20 cellular contexts compared by ENCODE assay signal in the genomic region with DNA sequence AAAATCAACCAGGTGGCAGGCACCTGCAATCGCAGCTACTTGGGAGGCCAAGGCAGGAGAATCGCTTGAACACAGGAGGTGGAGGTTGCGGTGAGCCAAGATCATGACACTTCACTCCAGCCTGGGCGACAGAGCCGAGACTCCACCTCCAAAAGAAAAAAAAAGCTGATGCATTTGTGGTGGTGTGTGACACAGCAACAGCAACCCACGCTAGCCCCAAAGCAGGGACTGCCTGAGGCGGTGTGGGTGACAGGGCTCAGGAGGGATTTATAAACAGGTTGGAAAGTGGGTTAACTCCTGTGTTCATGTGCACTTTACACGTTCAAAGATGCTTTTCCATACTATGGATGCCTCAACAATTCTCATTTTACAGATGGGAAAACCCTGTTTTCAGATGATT.
A peak's percentile ranks its signal among the peaks of the same experiment; 100 is the strongest.
DNase-seq lines count a peak whose midpoint lies in the region; ATAC-seq and TF ChIP-seq lines count a peak whose summit lies in the region.
"Had no signal": no experiment of that assay in that cellular context is flagged by ENCODE, and none has a peak within 500 bp of the region (broad histone marks: within the 10 kb centered on the region; RNA-seq: fewer than 3 reads in every experiment).

No MANE protein-coding gene starts in this region.

- H3K36me3 Mint-ChIP-seq in activated T-cell treated with anti-CD3 and anti-CD28 coated beads, Interleukin-2, amount 50 U/mL, for 72 hours (ENCODE audit: insufficient read depth in 2 of 2), result no peaks in the 10 kb centered on the region
- H3K36me3 Mint-ChIP-seq: CD8-positive, alpha-beta T cell had no signal

- H3K27me3 Mint-ChIP-seq in activated T-cell treated with anti-CD3 and anti-CD28 coated beads, Interleukin-2, amount 50 U/mL, for 72 hours (ENCODE audit: low read depth), result peaks cover 10% of the 10 kb centered on the region

- intact Hi-C loops in ascending aorta (cut with DNase I), result no loop called here

- ATAC-seq in activated T-cell treated with anti-CD3 and anti-CD28 coated beads, Interleukin-2, amount 50 U/mL, for 72 hours (replicated peaks in 1 of 2), result no peak
- no peak for ATAC-seq in GM19023 (IDR thresholded peaks at IDR 0.05; ENCODE audit: unreplicated experiment)
- ATAC-seq: CD8-positive, alpha-beta T cell; GM12878 had no signal

- H3K27me3 ChIP-seq in ascending aorta, result no peaks in the 10 kb centered on the region
- H3K27me3 ChIP-seq: BLaER1 treated with 17β-estradiol and CSF1 and Interleukin-3, amounts not matched to agents 10 nM and 100 nM had no signal

- peak overlapping the region; percentile 48 to 87 for H3K27ac ChIP-seq in ascending aorta
- H3K27ac ChIP-seq: 22Rv1; BLaER1 treated with 17β-estradiol and CSF1 and Interleukin-3, amounts not matched to agents 10 nM and 100 nM; HL-60 had no signal

- no peak overlapping the region for H3K27ac Mint-ChIP-seq in activated T-cell treated with anti-CD3 and anti-CD28 coated beads, Interleukin-2, amount 50 U/mL, for 72 hours
- H3K27ac Mint-ChIP-seq: B cell; CD8-positive, alpha-beta T cell had no signal

- H3K4me1 Mint-ChIP-seq in activated T-cell treated with anti-CD3 and anti-CD28 coated beads, Interleukin-2, amount 50 U/mL, for 72 hours (ENCODE audit: low read depth), result no peaks in the 10 kb centered on the region
- H3K4me1 Mint-ChIP-seq: B cell had no signal

- no peak for TF ChIP-seq CTCF in ascending aorta (IDR thresholded peaks at IDR 0.05)

- H3K4me3 ChIP-seq in ascending aorta, result no peak overlapping the region
- H3K4me3 ChIP-seq: BLaER1 treated with 17β-estradiol and CSF1 and Interleukin-3, amounts not matched to agents 10 nM and 100 nM; GM12878; HAP-1 had no signal

- H3K4me1 ChIP-seq in ascending aorta, result peaks cover 16 to 37% of the 10 kb centered on the region in 2 donors
- H3K4me1 ChIP-seq: BLaER1 treated with 17β-estradiol and CSF1 and Interleukin-3, amounts not matched to agents 10 nM and 100 nM; HAP-1 had no signal

- H3K9me3 ChIP-seq in ascending aorta, result peaks cover 0 to 11% of the 10 kb centered on the region in 2 donors
- H3K9me3 ChIP-seq: HAP-1 had no signal

- DNase-seq in NCI-H82 (lab: John Stamatoyannopoulos, UW) (peak; percentile 18), NCI-H82 treated with DMSO at 0.1 percent for 48 hours (lab: John Stamatoyannopoulos, UW; ENCODE audit: unreplicated experiment) (no peak), ascending aorta (ENCODE audit: low spot score in 2 of 2) (no peak), occipital lobe (lab: John Stamatoyannopoulos, UW) (peak; percentile 19), D341Med (ENCODE audit: low spot score) (no peak), pons (ENCODE audit: low spot score) (no peak)
- DNase-seq in activated T-cell treated with anti-CD3 and anti-CD28 coated beads, Interleukin-2, amount 50 U/mL, for 72 hours, result no peak
- DNase-seq: Calu3; CD8-positive, alpha-beta T cell; DMS 273 treated with DMSO at 0.1 percent for 48 hours; DMS53; DND-41; EL had no signal

- H3K36me3 ChIP-seq in ascending aorta, result no peaks in the 10 kb centered on the region
- H3K36me3 ChIP-seq: BLaER1 treated with 17β-estradiol and CSF1 and Interleukin-3, amounts not matched to agents 10 nM and 100 nM; HAP-1 had no signal

- peaks cover 0 to 4% of the 10 kb centered on the region in 2 donors for H3K9me3 Mint-ChIP-seq in activated T-cell treated with anti-CD3 and anti-CD28 coated beads, Interleukin-2, amount 50 U/mL, for 72 hours

- H3K4me3 Mint-ChIP-seq in activated T-cell treated with anti-CD3 and anti-CD28 coated beads, Interleukin-2, amount 50 U/mL, for 72 hours, result no peak overlapping the region
- H3K4me3 Mint-ChIP-seq: B cell; CD8-positive, alpha-beta T cell had no signal

Comparison
In these comparisons a context has a peak if more than half of its experiments do, and no peak if none do; other contexts are left out.
1. DNase-seq: peak in NCI-H82 (single experiment) and occipital lobe (single experiment); none in NCI-H82 treated with DMSO at 0.1 percent for 48 hours (single experiment), ascending aorta (0 of 2), D341Med (single experiment), pons (single experiment) and activated T-cell treated with anti-CD3 and anti-CD28 coated beads, Interleukin-2, amount 50 U/mL, for 72 hours (0 of 2).